In the genomic region with DNA sequence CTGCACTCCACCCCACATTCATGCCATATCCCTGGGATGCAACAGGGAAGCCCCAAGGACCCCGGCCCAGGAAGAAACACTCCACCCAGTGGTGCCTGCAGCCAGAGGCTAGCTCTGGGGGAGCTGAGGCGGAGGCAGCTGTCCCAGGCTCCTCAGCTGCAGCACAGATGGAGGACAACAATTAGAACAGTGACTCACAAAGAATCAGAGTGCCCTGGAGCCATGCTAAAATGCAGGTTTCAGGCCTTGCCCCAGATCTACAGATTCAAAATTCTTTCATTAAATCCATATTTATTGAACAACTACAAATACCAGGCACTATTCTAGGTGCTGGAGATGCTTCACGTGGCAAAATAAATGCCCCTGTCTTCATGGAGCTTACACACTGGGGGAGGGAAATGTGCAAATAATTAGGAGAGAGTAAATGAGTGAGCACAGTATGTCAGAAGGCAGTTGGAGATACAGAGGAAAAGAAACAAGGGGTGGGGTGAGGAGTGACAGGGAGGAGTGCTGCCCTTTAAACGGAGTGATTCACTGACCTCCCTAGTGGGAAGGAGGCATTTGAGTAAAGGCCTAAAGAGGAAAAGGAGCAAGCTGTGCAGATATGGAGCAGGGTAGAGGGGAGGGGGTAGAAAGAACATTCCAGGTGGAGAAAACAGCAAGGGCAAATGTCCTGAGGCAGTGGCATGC, we compare ENCODE assay signal across 1 cellular context.
TF ChIP-seq lines count a peak whose summit lies in the region.

No MANE protein-coding gene starts in this region.

TF ChIP-seq in HepG2, 621 proteins besides CTCF, POLR2A, EP300 and RAD21 (continued from another document):
- TF ChIP-seq, protein P1, sequence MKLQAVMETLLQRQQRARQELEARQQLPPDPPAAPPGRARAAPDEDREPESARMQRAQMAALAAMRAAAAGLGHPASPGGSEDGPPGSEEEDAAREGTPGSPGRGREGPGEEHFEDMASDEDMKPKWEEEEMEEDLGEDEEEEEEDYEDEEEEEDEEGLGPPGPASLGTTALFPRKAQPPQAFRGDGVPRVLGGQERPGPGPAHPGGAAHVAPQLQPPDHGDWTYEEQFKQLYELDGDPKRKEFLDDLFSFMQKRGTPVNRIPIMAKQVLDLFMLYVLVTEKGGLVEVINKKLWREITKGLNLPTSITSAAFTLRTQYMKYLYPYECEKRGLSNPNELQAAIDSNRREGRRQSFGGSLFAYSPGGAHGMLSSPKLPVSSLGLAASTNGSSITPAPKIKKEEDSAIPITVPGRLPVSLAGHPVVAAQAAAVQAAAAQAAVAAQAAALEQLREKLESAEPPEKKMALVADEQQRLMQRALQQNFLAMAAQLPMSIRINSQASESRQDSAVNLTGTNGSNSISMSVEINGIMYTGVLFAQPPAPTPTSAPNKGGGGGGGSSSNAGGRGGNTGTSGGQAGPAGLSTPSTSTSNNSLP (IDR thresholded peaks at IDR 0.05; ENCODE audit: low read depth, low read length), result no peak
- TF ChIP-seq RFX1 (IDR thresholded peaks at IDR 0.05) (no peak), NCOA5 (CRISPR knock-in tag; IDR thresholded peaks at IDR 0.05) (no peak), ZNF788 (CRISPR knock-in tag; IDR thresholded peaks at IDR 0.05; ENCODE audit: borderline replicate concordance) (no peak), SYNCRIP (IDR thresholded peaks at IDR 0.05; ENCODE audit: insufficient read depth, low read depth, low read length) (no peak)
- TF ChIP-seq, protein P2, sequence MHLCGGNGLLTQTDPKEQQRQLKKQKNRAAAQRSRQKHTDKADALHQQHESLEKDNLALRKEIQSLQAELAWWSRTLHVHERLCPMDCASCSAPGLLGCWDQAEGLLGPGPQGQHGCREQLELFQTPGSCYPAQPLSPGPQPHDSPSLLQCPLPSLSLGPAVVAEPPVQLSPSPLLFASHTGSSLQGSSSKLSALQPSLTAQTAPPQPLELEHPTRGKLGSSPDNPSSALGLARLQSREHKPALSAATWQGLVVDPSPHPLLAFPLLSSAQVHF (CRISPR knock-in tag; IDR thresholded peaks at IDR 0.05), result no peak
- TF ChIP-seq, protein P3, sequence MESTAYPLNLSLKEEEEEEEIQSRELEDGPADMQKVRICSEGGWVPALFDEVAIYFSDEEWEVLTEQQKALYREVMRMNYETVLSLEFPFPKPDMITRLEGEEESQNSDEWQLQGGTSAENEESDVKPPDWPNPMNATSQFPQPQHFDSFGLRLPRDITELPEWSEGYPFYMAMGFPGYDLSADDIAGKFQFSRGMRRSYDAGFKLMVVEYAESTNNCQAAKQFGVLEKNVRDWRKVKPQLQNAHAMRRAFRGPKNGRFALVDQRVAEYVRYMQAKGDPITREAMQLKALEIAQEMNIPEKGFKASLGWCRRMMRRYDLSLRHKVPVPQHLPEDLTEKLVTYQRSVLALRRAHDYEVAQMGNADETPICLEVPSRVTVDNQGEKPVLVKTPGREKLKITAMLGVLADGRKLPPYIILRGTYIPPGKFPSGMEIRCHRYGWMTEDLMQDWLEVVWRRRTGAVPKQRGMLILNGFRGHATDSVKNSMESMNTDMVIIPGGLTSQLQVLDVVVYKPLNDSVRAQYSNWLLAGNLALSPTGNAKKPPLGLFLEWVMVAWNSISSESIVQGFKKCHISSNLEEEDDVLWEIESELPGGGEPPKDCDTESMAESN (CRISPR knock-in tag; conservative IDR thresholded peaks at IDR 0.05), result no peak
